15 cellular contexts compared by ENCODE assay signal in the genomic region with DNA sequence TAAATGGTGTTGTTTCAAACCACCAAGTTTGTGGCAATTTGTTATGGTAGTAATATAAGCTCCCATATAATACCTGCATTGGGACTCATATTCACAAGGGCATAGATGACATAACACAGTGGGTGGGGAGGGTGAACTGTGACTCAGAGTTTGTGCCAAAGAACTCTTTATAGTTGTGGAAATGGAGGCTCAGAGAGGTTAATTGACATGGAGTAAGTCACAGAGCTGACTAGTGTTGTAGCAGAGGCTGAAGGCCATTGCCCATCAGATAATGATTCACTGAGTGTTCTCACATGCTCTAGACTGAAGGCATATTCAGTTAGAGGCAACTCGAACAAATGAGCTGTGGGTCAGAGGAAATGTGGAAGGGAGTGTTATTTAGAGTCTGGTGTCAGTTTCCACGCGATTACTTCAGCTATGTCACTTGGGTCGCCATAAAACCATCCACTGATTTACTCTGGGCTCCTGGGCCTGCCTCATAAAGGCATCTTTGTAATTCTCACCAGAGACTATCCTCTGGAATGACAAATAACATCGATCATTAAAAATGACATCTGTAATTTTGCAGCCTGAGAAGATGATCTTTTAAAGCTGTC.
DNase-seq lines count a peak whose midpoint lies in the region; ATAC-seq, FAIRE-seq and TF ChIP-seq lines count a peak whose summit lies in the region.
"Had no signal": no experiment of that assay in that cellular context is flagged by ENCODE, and none has a peak within 500 bp of the region (broad histone marks: within the 10 kb centered on the region; RNA-seq: fewer than 3 reads in every experiment).

No MANE protein-coding gene starts in this region.

- in situ Hi-C loops in GM23248 (cut with MboI): no loop called here

- no peak for ATAC-seq in HG03442 (IDR thresholded peaks at IDR 0.05; ENCODE audit: unreplicated experiment)
- ATAC-seq in stimulated activated naive CD8-positive, alpha-beta T cell treated with anti-CD3 and anti-CD28 coated beads, Interleukin-15, amount 100 ng/mL, for 72 hours: no peak

- 0 out of 2 replicates have a peak, but pooled peaks cover 5% of the 10 kb centered on the region for H3K4me1 ChIP-seq in GM23248 (ENCODE audit: insufficient read depth)
- H3K4me1 ChIP-seq in small intestine (ENCODE audit: control insufficient read depth in 2 of 2, insufficient read depth in 1 of 2, low read depth in 1 of 2, low read length in 1 of 2): peaks cover 0 to 4% of the 10 kb centered on the region in 2 donors
- H3K4me1 ChIP-seq: HAP-1, parathyroid adenoma had no signal

- H4K20me1 ChIP-seq in GM23248 (ENCODE audit: insufficient read depth): no peaks in the 10 kb centered on the region

- H3K4me2 ChIP-seq in GM23248 (ENCODE audit: unreplicated experiment): peak overlapping the region; percentile 38

- H3K4me3 ChIP-seq in GM23248 (no peak overlapping the region), kidney epithelial cell (ENCODE audit: low read depth, low read length) (no peak overlapping the region), small intestine (ENCODE audit: low read depth in 1 of 2, low read length in 2 of 2) (no peak overlapping the region)
- H3K4me3 ChIP-seq: HAP-1 had no signal

- no peak overlapping the region for H3K27ac Mint-ChIP-seq in stimulated activated naive CD8-positive, alpha-beta T cell treated with anti-CD3 and anti-CD28 coated beads, Interleukin-15, amount 100 ng/mL, for 72 hours
- H3K27ac Mint-ChIP-seq: stimulated activated naive CD8-positive, alpha-beta T cell treated with anti-CD3 and anti-CD28 coated beads, Interleukin-15, Interleukin-2, amounts not matched to agents 100 ng/mL and 50 ng/mL, for 24 hours had no signal

- intact Hi-C loops in posterior vena cava (cut with DNase I): no loop called here

- no peaks in the 10 kb centered on the region for H3K4me1 Mint-ChIP-seq in stimulated activated naive CD8-positive, alpha-beta T cell treated with anti-CD3 and anti-CD28 coated beads, Interleukin-15, amount 100 ng/mL, for 72 hours

- TF ChIP-seq CTCF in VCaP (conservative IDR thresholded peaks at IDR 0.05) (no peak), kidney epithelial cell (IDR thresholded peaks at IDR 0.05; ENCODE audit: insufficient read depth, low read length, poor library complexity, severe bottlenecking) (no peak)

- DNase-seq in GM23248: peak; percentile 49
- DNase-seq in kidney epithelial cell (ENCODE audit: low read depth): peak; percentile 78
- DNase-seq in small intestine: peak; percentile 88
- no peak for DNase-seq in posterior vena cava (ENCODE audit: low spot score)
- no peak for DNase-seq in stimulated activated naive CD8-positive, alpha-beta T cell treated with anti-CD3 and anti-CD28 coated beads, Interleukin-15, amount 100 ng/mL, for 72 hours
- no peak for DNase-seq in NCI-H187 treated with DMSO at 0.1 percent for 48 hours (lab: John Stamatoyannopoulos, UW)
- DNase-seq: activated naive CD4-positive, alpha-beta T cell; cerebellar nuclear complex; NCI-H2029 treated with DMSO at 0.1 percent for 48 hours; stimulated activated CD4-positive, alpha-beta T cell treated with anti-CD3 and anti-CD28 coated beads, Interleukin-4, amount 100 ng/mL, for 1 hour had no signal

- H3F3A ChIP-seq in GM23248 (ENCODE audit: insufficient read depth): no peaks in the 10 kb centered on the region

- H3K9ac ChIP-seq in GM23248: peak overlapping the region; percentile 46
- H3K9ac ChIP-seq: parathyroid adenoma had no signal

- H3K27me3 ChIP-seq in GM23248 (replicated peaks; ENCODE audit: insufficient read depth) (no peaks in the 10 kb centered on the region), kidney epithelial cell (ENCODE audit: control insufficient read depth, insufficient read depth, low read length) (no peaks in the 10 kb centered on the region), small intestine (ENCODE audit: control insufficient read depth in 2 of 2, insufficient read depth in 2 of 2, low read length in 2 of 2) (no peaks in the 10 kb centered on the region)

- no peaks in the 10 kb centered on the region for H3K79me2 ChIP-seq in GM23248 (ENCODE audit: insufficient read depth)
- H3K79me2 ChIP-seq: parathyroid adenoma had no signal

- peak overlapping the region; percentile 60 for H3K27ac ChIP-seq in GM23248
- peak overlapping the region; percentile 92 for H3K27ac ChIP-seq in VCaP
- H3K27ac ChIP-seq in small intestine (ENCODE audit: low read depth in 1 of 2, low read length in 1 of 2): peak overlapping the region; percentile 15 to 86
- H3K27ac ChIP-seq: parathyroid adenoma had no signal

- WGBS in GM23248 (ENCODE audit: low coverage in 1 of 2, low lambda C conversion rate in 2 of 2, missing lambda C conversion rate in 2 of 2), 2 experiments: 19 to 28% methylated on average over 5 of the region's 5 CpGs
- 16 to 36% (median 26%) methylated on average over 5 of the region's 5 CpGs for WGBS in small intestine, 3 donors

- H3K9me3 ChIP-seq in GM23248 (ENCODE audit: low read depth): no peaks in the 10 kb centered on the region
- no peaks in the 10 kb centered on the region for H3K9me3 ChIP-seq in small intestine (ENCODE audit: control insufficient read depth, low read depth)
- H3K9me3 ChIP-seq: HAP-1 had no signal

- H2AFZ ChIP-seq in GM23248: peak overlapping the region; percentile 65
- H2AFZ ChIP-seq: parathyroid adenoma had no signal

- peaks cover 7 to 11% of the 10 kb centered on the region in 2 donors for H3K9me3 Mint-ChIP-seq in stimulated activated naive CD8-positive, alpha-beta T cell treated with anti-CD3 and anti-CD28 coated beads, Interleukin-15, amount 100 ng/mL, for 72 hours

- no peaks in the 10 kb centered on the region for H3K27me3 Mint-ChIP-seq in stimulated activated naive CD8-positive, alpha-beta T cell treated with anti-CD3 and anti-CD28 coated beads, Interleukin-15, amount 100 ng/mL, for 72 hours
- H3K27me3 Mint-ChIP-seq: stimulated activated naive CD8-positive, alpha-beta T cell treated with anti-CD3 and anti-CD28 coated beads, Interleukin-15, Interleukin-2, amounts not matched to agents 100 ng/mL and 50 ng/mL, for 24 hours had no signal

- H3K9me2 ChIP-seq in GM23248 (ENCODE audit: insufficient read depth): no peaks in the 10 kb centered on the region

- no peak for FAIRE-seq in small intestine (lab: Jason Lieb, UNC)

- no peaks in the 10 kb centered on the region for H3K36me3 ChIP-seq in GM23248 (ENCODE audit: low read depth)
- no peaks in the 10 kb centered on the region for H3K36me3 ChIP-seq in kidney epithelial cell (ENCODE audit: control insufficient read depth, insufficient read depth, low read length)
- no peaks in the 10 kb centered on the region for H3K36me3 ChIP-seq in small intestine (ENCODE audit: control insufficient read depth in 2 of 2, insufficient read depth in 2 of 2, low read length in 2 of 2)
- H3K36me3 ChIP-seq: HAP-1 had no signal

- H3K4me3 Mint-ChIP-seq in stimulated activated naive CD8-positive, alpha-beta T cell treated with anti-CD3 and anti-CD28 coated beads, Interleukin-15, amount 100 ng/mL, for 72 hours: no peak overlapping the region
- H3K4me3 Mint-ChIP-seq: stimulated activated naive CD8-positive, alpha-beta T cell treated with anti-CD3 and anti-CD28 coated beads, Interleukin-15, Interleukin-2, amounts not matched to agents 100 ng/mL and 50 ng/mL, for 24 hours had no signal

Comparison
In these comparisons a context has a peak if more than half of its experiments do, and no peak if none do; other contexts are left out.
1. DNase-seq: peak in GM23248 (single experiment), kidney epithelial cell (single experiment) and small intestine (single experiment); none in posterior vena cava (single experiment), stimulated activated naive CD8-positive, alpha-beta T cell treated with anti-CD3 and anti-CD28 coated beads, Interleukin-15, amount 100 ng/mL, for 72 hours (0 of 2) and NCI-H187 treated with DMSO at 0.1 percent for 48 hours (single experiment).
2. Peak in every context shown above with its lines, with median percentiles within 50 percentile points of each other: H3K27ac ChIP-seq.